In the genomic region with DNA sequence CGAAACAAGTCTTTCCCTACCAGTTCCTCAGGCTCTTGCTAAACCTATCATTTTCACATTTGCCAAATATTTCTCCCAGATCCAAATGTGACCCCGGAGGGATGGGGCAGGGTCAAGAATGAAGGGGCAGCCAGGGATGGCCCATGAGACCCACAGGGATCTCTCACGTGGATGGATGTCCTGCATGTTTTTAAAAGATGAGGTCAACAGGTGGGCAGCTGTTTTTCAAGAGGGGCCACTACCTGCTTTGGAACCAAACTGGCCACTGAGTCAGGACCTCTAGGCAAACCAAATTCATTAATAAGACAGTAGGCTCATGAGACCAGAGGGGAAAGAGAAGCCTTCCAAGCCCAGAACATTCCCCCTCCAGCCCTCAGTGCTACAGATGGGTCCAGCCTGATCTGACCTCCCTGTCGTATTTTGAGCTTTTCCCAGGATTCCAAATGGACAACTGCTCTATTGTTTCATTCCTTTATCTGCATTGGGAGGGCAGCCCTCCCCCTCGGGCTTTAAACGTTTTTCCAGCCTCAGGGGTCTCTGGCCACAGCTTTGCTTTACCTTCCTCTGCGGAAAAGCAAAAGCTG, we compare ENCODE assay signal across 12 cellular contexts.
DNase-seq lines count a peak whose midpoint lies in the region; ATAC-seq and TF ChIP-seq lines count a peak whose summit lies in the region.
"Had no signal": no experiment of that assay in that cellular context is flagged by ENCODE, and none has a peak within 500 bp of the region (broad histone marks: within the 10 kb centered on the region; RNA-seq: fewer than 3 reads in every experiment).

No MANE protein-coding gene starts in this region.

- no peaks in the 10 kb centered on the region for H3K27me3 ChIP-seq in right atrium auricular region
- H3K27me3 ChIP-seq in psoas muscle (ENCODE audit: insufficient read depth in 3 of 3, low read length in 2 of 3), result no peaks in the 10 kb centered on the region
- no peaks in the 10 kb centered on the region for H3K27me3 ChIP-seq in vagina

- H3K4me3 ChIP-seq in right atrium auricular region (no peak overlapping the region), psoas muscle (peak overlapping the region; percentile 24), vagina (peak overlapping the region in 1 of 2 donors; percentile 4)

- intact Hi-C loops in Right ventricle myocardium inferior (cut with DNase I), result loop anchor here (5.0 kb wide), 2 partner anchors 50 to 140 kb away; no protein-coding TSS in a partner anchor
- intact Hi-C loops in cardiac septum (cut with DNase I), result loop anchor here (5.0 kb wide), 1 partner anchor 220 kb away; no protein-coding TSS in a partner anchor
- intact Hi-C loops in psoas muscle (cut with DNase I), result no loop called here
- intact Hi-C loops in vagina (cut with DNase I), result no loop called here

- TF ChIP-seq CTCF in right atrium auricular region (IDR thresholded peaks at IDR 0.05) (no peak), psoas muscle (IDR thresholded peaks at IDR 0.05) (no peak), vagina (IDR thresholded peaks at IDR 0.05) (no peak)

- H3K9me3 ChIP-seq in right atrium auricular region (peaks cover 0 to 6% of the 10 kb centered on the region in 2 donors), psoas muscle (no peaks in the 10 kb centered on the region), vagina (no peaks in the 10 kb centered on the region)

- WGBS in psoas muscle, 3 donors, result 37 to 40% (median 40%) methylated on average over 7 of the region's 7 CpGs

- TF ChIP-seq POLR2A in vagina (IDR thresholded peaks at IDR 0.05), result no peak

- peak overlapping the region; percentile 69 to 85 for H3K27ac ChIP-seq in right atrium auricular region
- peak overlapping the region; percentile 67 for H3K27ac ChIP-seq in psoas muscle
- H3K27ac ChIP-seq in vagina, result peak overlapping the region; percentile 90

- ATAC-seq in Right ventricle myocardium inferior (no peak), psoas muscle (no peak)
- ATAC-seq: activated T-cell treated with anti-CD3 and anti-CD28 coated beads, Interleukin-2, amount 50 U/mL, for 72 hours; natural killer cell had no signal

- H3K36me3 ChIP-seq in right atrium auricular region (no peaks in the 10 kb centered on the region), psoas muscle (ENCODE audit: insufficient read depth in 1 of 2, low read depth in 1 of 2) (no peaks in the 10 kb centered on the region), vagina (no peaks in the 10 kb centered on the region)

- H3K4me1 ChIP-seq in right atrium auricular region (peaks cover 0 to 35% of the 10 kb centered on the region in 2 donors), psoas muscle (peaks cover 28% of the 10 kb centered on the region), vagina (peaks cover 43% of the 10 kb centered on the region)

- peak; percentile 20 for DNase-seq in Right ventricle myocardium inferior (ENCODE audit: missing footprints)
- no peak for DNase-seq in cardiac septum (ENCODE audit: low spot score)
- no peak for DNase-seq in right atrium auricular region (ENCODE audit: low spot score)
- no peak for DNase-seq in psoas muscle
- no peak for DNase-seq in vagina (ENCODE audit: extremely low spot score in 2 of 2)
- DNase-seq in SKM-1 treated with dmso at 0.1 percent for 144 hours (lab: John Stamatoyannopoulos, UW; ENCODE audit: unreplicated experiment), result no peak
- DNase-seq in NCI-H2196 treated with DMSO at 0.1 percent for 48 hours (lab: John Stamatoyannopoulos, UW; ENCODE audit: unreplicated experiment), result no peak
- no peak for DNase-seq in occipital lobe (lab: John Stamatoyannopoulos, UW)
- DNase-seq: activated T-cell treated with anti-CD3 and anti-CD28 coated beads, Interleukin-2, amount 50 U/mL, for 72 hours; KG1; natural killer cell; NCI-H2171 treated with DMSO at 0.1 percent for 48 hours had no signal

Comparison
In these comparisons a context has a peak if more than half of its experiments do, and no peak if none do; other contexts are left out.
1. intact Hi-C loops: an anchor here in Right ventricle myocardium inferior (5.0 kb wide) and cardiac septum (5.0 kb wide); none called in psoas muscle and vagina.